In genomic region chr2:202400937-202401336, GRCh38 we compare ENCODE assay signal across 23 cellular contexts. TPM values are rescaled to one million over a fixed set of nuclear protein-coding genes. Genes with fewer than 3 reads are reported as not detected.
DNase-seq lines count a peak whose midpoint lies in the region; ATAC-seq and TF ChIP-seq lines count a peak whose summit lies in the region.
"Had no signal": no experiment of that assay in that cellular context is flagged by ENCODE, and none has a peak within 500 bp of the region (broad histone marks: within the 10 kb centered on the region; RNA-seq: fewer than 3 reads in every experiment).

No MANE protein-coding gene starts in this region.

- intact Hi-C loops in Right ventricle myocardium superior (cut with DNase I): no loop called here
- intact Hi-C loops in left ventricle myocardium inferior (cut with micrococcal nuclease): no loop called here
- intact Hi-C loops in Calu3 (cut with micrococcal nuclease; ENCODE audit: unreplicated experiment): no loop called here

- H3K4me3 ChIP-seq in left ventricle myocardium inferior: no peak overlapping the region
- H3K4me3 ChIP-seq in endodermal cell (ENCODE audit: low read length): no peak overlapping the region

- H3K36me3 ChIP-seq in left ventricle myocardium inferior (no peaks in the 10 kb centered on the region), endodermal cell (ENCODE audit: control insufficient read depth, insufficient read depth, low read length) (peaks cover 71% of the 10 kb centered on the region)

- no peak overlapping the region for H3K4me3 Mint-ChIP-seq in WTC11
- H3K4me3 Mint-ChIP-seq in memory B cell: no peak overlapping the region
- H3K4me3 Mint-ChIP-seq in endodermal cell: no peak overlapping the region
- H3K4me3 Mint-ChIP-seq in Calu3 (ENCODE audit: low read depth, unreplicated experiment): no peak overlapping the region
- H3K4me3 Mint-ChIP-seq: H9, HFFc6 had no signal

- H3K9me3 Mint-ChIP-seq in WTC11 (no peaks in the 10 kb centered on the region), memory B cell (no peaks in the 10 kb centered on the region), endodermal cell (no peaks in the 10 kb centered on the region), Calu3 (ENCODE audit: low read depth, unreplicated experiment) (no peaks in the 10 kb centered on the region)
- H3K9me3 Mint-ChIP-seq: H9, HFFc6 had no signal

- H3K27ac Mint-ChIP-seq in WTC11 (no peak overlapping the region), memory B cell (no peak overlapping the region), endodermal cell (no peak overlapping the region), Calu3 (ENCODE audit: unreplicated experiment) (no peak overlapping the region)
- H3K27ac Mint-ChIP-seq: H9, HFFc6 had no signal

- no peak overlapping the region for H3K9ac ChIP-seq in endodermal cell (ENCODE audit: extremely low read depth, low read length, poor library complexity, severe bottlenecking)

- ATAC-seq in Right ventricle myocardium superior (ENCODE audit: poor library complexity): peak; percentile 46
- peak; percentile 51; the same call in 1 of the 2 replicates for ATAC-seq in WTC11
- ATAC-seq in memory B cell (ENCODE audit: low read depth): peak; percentile 54
- ATAC-seq: Right ventricle myocardium inferior had no signal

- H3K36me3 Mint-ChIP-seq in WTC11 (peaks cover 2% of the 10 kb centered on the region; the same call in 1 of the 2 replicates), memory B cell (no peaks in the 10 kb centered on the region), endodermal cell (ENCODE audit: low read depth) (peaks cover 24% of the 10 kb centered on the region), Calu3 (ENCODE audit: insufficient read depth, unreplicated experiment) (no peaks in the 10 kb centered on the region)

- peaks cover 38% of the 10 kb centered on the region for H3K4me1 ChIP-seq in left ventricle myocardium inferior
- no peaks in the 10 kb centered on the region for H3K4me1 ChIP-seq in endodermal cell (ENCODE audit: control insufficient read depth, insufficient read depth, low read length)

- H3K27ac ChIP-seq in left ventricle myocardium inferior (replicated peaks) (no peak overlapping the region), endodermal cell (ENCODE audit: low read depth, low read length) (no peak overlapping the region)

- H3K27me3 Mint-ChIP-seq in WTC11 (ENCODE audit: low read depth) (no peaks in the 10 kb centered on the region), memory B cell (no peaks in the 10 kb centered on the region), endodermal cell (ENCODE audit: insufficient read depth) (no peaks in the 10 kb centered on the region), Calu3 (ENCODE audit: unreplicated experiment) (no peaks in the 10 kb centered on the region)

- TF ChIP-seq CTCF in left ventricle myocardium inferior (IDR thresholded peaks at IDR 0.05; ENCODE audit: borderline replicate concordance) (no peak), WTC11 (IDR thresholded peaks at IDR 0.05) (no peak), endodermal cell (conservative IDR thresholded peaks at IDR 0.05) (no peak), Calu3 (IDR thresholded peaks at IDR 0.05; ENCODE audit: unreplicated experiment) (no peak)

- no TSS peak for BruUV-seq in Calu3 (replicated peaks; lab: Mats Ljungman, UMichigan)

- H3K4me1 Mint-ChIP-seq in WTC11 (peaks cover 19% of the 10 kb centered on the region), memory B cell (peaks cover 9% of the 10 kb centered on the region), endodermal cell (peaks cover 5% of the 10 kb centered on the region), Calu3 (ENCODE audit: low read depth, unreplicated experiment) (no peaks in the 10 kb centered on the region)

- CTCF ChIA-PET in WTC11 (lab: Charles Lee) (no interaction called here), Calu3 (lab: Charles Lee) (no interaction called here)

- no peak for DNase-seq in Right ventricle myocardium superior
- no peak for DNase-seq in left ventricle myocardium inferior
- DNase-seq in WTC11 (ENCODE audit: low spot score): no peak
- no peak for DNase-seq in memory B cell (ENCODE audit: low spot score in 2 of 2)
- no peak for DNase-seq in endodermal cell
- DNase-seq in Calu3: no peak
- no peak for DNase-seq in NCI-H187 treated with DMSO at 0.1 percent for 48 hours (lab: John Stamatoyannopoulos, UW)
- DNase-seq: 8988T, AML-193, C1 segment of cervical spinal cord, DMS53, GF-D8, H9, HFFc6, KBM-7, NCI-H1092, NCI-H1436, NCI-H2029, NCI-H2171, NCI-H345, NCI-H524, OCI-M1 had no signal

- H3K9me3 ChIP-seq in left ventricle myocardium inferior (replicated peaks) (no peaks in the 10 kb centered on the region), endodermal cell (ENCODE audit: control insufficient read depth, low read length) (no peaks in the 10 kb centered on the region)

- H3K27me3 ChIP-seq in left ventricle myocardium inferior (ENCODE audit: low read depth): no peaks in the 10 kb centered on the region
- no peaks in the 10 kb centered on the region for H3K27me3 ChIP-seq in endodermal cell (ENCODE audit: control insufficient read depth, insufficient read depth, low read length, poor library complexity, severe bottlenecking)

- POLR2A ChIA-PET in WTC11 (lab: Charles Lee): no interaction called here

TF ChIP-seq in WTC11, 78 proteins besides CTCF, POLR2A, EP300 and RAD21 (continues in another document):
- no peak for TF ChIP-seq HMGXB4 (CRISPR knock-in tag; IDR thresholded peaks at IDR 0.05)
- TF ChIP-seq MLX (CRISPR knock-in tag; IDR thresholded peaks at IDR 0.05): no peak
- no peak for TF ChIP-seq MXD4 (CRISPR knock-in tag; IDR thresholded peaks at IDR 0.05; ENCODE audit: borderline replicate concordance)
- TF ChIP-seq SMAD4 (CRISPR knock-in tag; IDR thresholded peaks at IDR 0.05): no peak
- TF ChIP-seq, protein P1, sequence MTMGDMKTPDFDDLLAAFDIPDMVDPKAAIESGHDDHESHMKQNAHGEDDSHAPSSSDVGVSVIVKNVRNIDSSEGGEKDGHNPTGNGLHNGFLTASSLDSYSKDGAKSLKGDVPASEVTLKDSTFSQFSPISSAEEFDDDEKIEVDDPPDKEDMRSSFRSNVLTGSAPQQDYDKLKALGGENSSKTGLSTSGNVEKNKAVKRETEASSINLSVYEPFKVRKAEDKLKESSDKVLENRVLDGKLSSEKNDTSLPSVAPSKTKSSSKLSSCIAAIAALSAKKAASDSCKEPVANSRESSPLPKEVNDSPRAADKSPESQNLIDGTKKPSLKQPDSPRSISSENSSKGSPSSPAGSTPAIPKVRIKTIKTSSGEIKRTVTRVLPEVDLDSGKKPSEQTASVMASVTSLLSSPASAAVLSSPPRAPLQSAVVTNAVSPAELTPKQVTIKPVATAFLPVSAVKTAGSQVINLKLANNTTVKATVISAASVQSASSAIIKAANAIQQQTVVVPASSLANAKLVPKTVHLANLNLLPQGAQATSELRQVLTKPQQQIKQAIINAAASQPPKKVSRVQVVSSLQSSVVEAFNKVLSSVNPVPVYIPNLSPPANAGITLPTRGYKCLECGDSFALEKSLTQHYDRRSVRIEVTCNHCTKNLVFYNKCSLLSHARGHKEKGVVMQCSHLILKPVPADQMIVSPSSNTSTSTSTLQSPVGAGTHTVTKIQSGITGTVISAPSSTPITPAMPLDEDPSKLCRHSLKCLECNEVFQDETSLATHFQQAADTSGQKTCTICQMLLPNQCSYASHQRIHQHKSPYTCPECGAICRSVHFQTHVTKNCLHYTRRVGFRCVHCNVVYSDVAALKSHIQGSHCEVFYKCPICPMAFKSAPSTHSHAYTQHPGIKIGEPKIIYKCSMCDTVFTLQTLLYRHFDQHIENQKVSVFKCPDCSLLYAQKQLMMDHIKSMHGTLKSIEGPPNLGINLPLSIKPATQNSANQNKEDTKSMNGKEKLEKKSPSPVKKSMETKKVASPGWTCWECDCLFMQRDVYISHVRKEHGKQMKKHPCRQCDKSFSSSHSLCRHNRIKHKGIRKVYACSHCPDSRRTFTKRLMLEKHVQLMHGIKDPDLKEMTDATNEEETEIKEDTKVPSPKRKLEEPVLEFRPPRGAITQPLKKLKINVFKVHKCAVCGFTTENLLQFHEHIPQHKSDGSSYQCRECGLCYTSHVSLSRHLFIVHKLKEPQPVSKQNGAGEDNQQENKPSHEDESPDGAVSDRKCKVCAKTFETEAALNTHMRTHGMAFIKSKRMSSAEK (CRISPR knock-in tag; IDR thresholded peaks at IDR 0.05; ENCODE audit: borderline replicate concordance): no peak
- no peak for TF ChIP-seq ZNF423 (CRISPR knock-in tag; IDR thresholded peaks at IDR 0.05)
- no peak for TF ChIP-seq ZNF138 (CRISPR knock-in tag; conservative IDR thresholded peaks at IDR 0.05)
- TF ChIP-seq CBFB (CRISPR knock-in tag; IDR thresholded peaks at IDR 0.05; ENCODE audit: low read depth): no peak
- no peak for TF ChIP-seq ZNF671 (CRISPR knock-in tag; IDR thresholded peaks at IDR 0.05)
- no peak for TF ChIP-seq GRHL2 (CRISPR knock-in tag; IDR thresholded peaks at IDR 0.05; ENCODE audit: insufficient replicate concordance, severe bottlenecking)
- TF ChIP-seq NR2C2 (CRISPR knock-in tag; IDR thresholded peaks at IDR 0.05): no peak

RNA-seq across cellular contexts. Expression of gene BMPR2, which starts 24.8 kb away (rescaled TPM):
- 45.9 TPM for total RNA-seq in Right ventricle myocardium superior
- total RNA-seq in left ventricle myocardium inferior: 51.7 TPM
- total RNA-seq in WTC11 (2021): 18.1 to 22.1 TPM (median 19.8 TPM) in 3 replicates
- total RNA-seq in endodermal cell: 10 to 100 TPM; 42.2 to 56.3 TPM
- polyA plus RNA-seq in endodermal cell (2013, experiment 1 of 2): 32.5 TPM
- 36.1 TPM for polyA plus RNA-seq in endodermal cell (2013, experiment 2 of 2)
- total RNA-seq in Calu3 (2022): 40.3 and 50.1 TPM in 2 replicates
